In the genomic region with DNA sequence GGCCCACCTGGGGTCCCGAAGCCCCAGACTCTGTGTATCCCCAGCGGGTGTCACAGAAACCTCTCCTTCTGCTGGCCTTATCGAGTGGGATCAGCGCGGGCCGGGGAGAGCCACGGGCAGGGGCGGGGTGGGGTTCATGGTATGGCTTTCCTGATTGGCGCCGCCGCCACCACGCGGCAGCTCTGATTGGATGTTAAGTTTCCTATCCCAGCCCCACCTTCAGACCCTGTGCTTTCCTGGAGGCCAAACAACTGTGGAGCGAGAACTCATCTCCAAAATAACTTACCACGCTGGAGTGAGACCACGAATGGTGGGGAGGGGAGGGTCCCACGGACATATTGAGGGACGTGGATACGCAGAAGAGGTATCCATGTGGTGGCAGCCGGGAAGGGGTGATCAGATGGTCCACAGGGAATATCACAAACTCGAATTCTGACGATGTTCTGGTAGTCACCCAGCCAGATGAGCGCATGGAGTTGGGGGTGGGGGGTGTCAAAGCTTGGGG, we compare ENCODE assay signal across 2 cellular contexts.
TF ChIP-seq lines count a peak whose summit lies in the region.

No MANE protein-coding gene starts in this region.

TF ChIP-seq in GM12891, 5 proteins besides CTCF, POLR2A, EP300 and RAD21:
- TF ChIP-seq PAX5 (IDR thresholded peaks at IDR 0.05; ENCODE audit: insufficient read depth, low read length, severe bottlenecking) (no peak), POLR2AphosphoS5 (IDR thresholded peaks at IDR 0.05; ENCODE audit: low read depth, low read length) (no peak), TAF1 (IDR thresholded peaks at IDR 0.05; ENCODE audit: low read depth, low read length) (no peak), POU2F2 (IDR thresholded peaks at IDR 0.05; ENCODE audit: low read depth, low read length) (no peak), SPI1 (IDR thresholded peaks at IDR 0.05; ENCODE audit: low read depth, low read length) (no peak)

TF ChIP-seq in HepG2, 621 proteins besides CTCF, POLR2A, EP300 and RAD21 (continues in another document):
- TF ChIP-seq SIN3B (IDR thresholded peaks at IDR 0.05; ENCODE audit: low read length): no peak
- TF ChIP-seq, protein P1, sequence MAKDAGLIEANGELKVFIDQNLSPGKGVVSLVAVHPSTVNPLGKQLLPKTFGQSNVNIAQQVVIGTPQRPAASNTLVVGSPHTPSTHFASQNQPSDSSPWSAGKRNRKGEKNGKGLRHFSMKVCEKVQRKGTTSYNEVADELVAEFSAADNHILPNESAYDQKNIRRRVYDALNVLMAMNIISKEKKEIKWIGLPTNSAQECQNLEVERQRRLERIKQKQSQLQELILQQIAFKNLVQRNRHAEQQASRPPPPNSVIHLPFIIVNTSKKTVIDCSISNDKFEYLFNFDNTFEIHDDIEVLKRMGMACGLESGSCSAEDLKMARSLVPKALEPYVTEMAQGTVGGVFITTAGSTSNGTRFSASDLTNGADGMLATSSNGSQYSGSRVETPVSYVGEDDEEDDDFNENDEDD (CRISPR knock-in tag; IDR thresholded peaks at IDR 0.05; ENCODE audit: borderline replicate concordance): peak; percentile 34; the same call in 1 of the 2 replicates
- no peak for TF ChIP-seq KDM3A (CRISPR knock-in tag; IDR thresholded peaks at IDR 0.05; ENCODE audit: low read depth)
- peak; percentile 59 for TF ChIP-seq ZNF136 (CRISPR knock-in tag; IDR thresholded peaks at IDR 0.05; ENCODE audit: low read depth)
- TF ChIP-seq ZNF33B (CRISPR knock-in tag; IDR thresholded peaks at IDR 0.05): peak; percentile 40; the same call in 1 of the 2 replicates
- TF ChIP-seq, protein P2, sequence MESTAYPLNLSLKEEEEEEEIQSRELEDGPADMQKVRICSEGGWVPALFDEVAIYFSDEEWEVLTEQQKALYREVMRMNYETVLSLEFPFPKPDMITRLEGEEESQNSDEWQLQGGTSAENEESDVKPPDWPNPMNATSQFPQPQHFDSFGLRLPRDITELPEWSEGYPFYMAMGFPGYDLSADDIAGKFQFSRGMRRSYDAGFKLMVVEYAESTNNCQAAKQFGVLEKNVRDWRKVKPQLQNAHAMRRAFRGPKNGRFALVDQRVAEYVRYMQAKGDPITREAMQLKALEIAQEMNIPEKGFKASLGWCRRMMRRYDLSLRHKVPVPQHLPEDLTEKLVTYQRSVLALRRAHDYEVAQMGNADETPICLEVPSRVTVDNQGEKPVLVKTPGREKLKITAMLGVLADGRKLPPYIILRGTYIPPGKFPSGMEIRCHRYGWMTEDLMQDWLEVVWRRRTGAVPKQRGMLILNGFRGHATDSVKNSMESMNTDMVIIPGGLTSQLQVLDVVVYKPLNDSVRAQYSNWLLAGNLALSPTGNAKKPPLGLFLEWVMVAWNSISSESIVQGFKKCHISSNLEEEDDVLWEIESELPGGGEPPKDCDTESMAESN (CRISPR knock-in tag; conservative IDR thresholded peaks at IDR 0.05): 0 out of 2 replicates have a peak, but pooled peaks have one; percentile 14
- TF ChIP-seq, protein P3, sequence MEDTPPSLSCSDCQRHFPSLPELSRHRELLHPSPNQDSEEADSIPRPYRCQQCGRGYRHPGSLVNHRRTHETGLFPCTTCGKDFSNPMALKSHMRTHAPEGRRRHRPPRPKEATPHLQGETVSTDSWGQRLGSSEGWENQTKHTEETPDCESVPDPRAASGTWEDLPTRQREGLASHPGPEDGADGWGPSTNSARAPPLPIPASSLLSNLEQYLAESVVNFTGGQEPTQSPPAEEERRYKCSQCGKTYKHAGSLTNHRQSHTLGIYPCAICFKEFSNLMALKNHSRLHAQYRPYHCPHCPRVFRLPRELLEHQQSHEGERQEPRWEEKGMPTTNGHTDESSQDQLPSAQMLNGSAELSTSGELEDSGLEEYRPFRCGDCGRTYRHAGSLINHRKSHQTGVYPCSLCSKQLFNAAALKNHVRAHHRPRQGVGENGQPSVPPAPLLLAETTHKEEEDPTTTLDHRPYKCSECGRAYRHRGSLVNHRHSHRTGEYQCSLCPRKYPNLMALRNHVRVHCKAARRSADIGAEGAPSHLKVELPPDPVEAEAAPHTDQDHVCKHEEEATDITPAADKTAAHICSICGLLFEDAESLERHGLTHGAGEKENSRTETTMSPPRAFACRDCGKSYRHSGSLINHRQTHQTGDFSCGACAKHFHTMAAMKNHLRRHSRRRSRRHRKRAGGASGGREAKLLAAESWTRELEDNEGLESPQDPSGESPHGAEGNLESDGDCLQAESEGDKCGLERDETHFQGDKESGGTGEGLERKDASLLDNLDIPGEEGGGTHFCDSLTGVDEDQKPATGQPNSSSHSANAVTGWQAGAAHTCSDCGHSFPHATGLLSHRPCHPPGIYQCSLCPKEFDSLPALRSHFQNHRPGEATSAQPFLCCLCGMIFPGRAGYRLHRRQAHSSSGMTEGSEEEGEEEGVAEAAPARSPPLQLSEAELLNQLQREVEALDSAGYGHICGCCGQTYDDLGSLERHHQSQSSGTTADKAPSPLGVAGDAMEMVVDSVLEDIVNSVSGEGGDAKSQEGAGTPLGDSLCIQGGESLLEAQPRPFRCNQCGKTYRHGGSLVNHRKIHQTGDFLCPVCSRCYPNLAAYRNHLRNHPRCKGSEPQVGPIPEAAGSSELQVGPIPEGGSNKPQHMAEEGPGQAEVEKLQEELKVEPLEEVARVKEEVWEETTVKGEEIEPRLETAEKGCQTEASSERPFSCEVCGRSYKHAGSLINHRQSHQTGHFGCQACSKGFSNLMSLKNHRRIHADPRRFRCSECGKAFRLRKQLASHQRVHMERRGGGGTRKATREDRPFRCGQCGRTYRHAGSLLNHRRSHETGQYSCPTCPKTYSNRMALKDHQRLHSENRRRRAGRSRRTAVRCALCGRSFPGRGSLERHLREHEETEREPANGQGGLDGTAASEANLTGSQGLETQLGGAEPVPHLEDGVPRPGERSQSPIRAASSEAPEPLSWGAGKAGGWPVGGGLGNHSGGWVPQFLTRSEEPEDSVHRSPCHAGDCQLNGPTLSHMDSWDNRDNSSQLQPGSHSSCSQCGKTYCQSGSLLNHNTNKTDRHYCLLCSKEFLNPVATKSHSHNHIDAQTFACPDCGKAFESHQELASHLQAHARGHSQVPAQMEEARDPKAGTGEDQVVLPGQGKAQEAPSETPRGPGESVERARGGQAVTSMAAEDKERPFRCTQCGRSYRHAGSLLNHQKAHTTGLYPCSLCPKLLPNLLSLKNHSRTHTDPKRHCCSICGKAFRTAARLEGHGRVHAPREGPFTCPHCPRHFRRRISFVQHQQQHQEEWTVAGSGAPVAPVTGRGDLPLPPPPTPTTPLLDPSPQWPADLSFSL (CRISPR knock-in tag; IDR thresholded peaks at IDR 0.05): no peak
- TF ChIP-seq PHF20 (CRISPR knock-in tag; IDR thresholded peaks at IDR 0.05): no peak
- TF ChIP-seq ZNF589 (CRISPR knock-in tag; conservative IDR thresholded peaks at IDR 0.05): no peak
- TF ChIP-seq ZNF510 (CRISPR knock-in tag; IDR thresholded peaks at IDR 0.05; ENCODE audit: low read depth): peak; percentile 62; the same call in 1 of the 2 replicates
- 0 out of 2 replicates have a peak, but pooled peaks have one; percentile 28 for TF ChIP-seq ZNF775 (CRISPR knock-in tag; IDR thresholded peaks at IDR 0.05; ENCODE audit: borderline replicate concordance)
- peak; percentile 27; the same call in 1 of the 2 replicates for TF ChIP-seq ZNF230 (CRISPR knock-in tag; IDR thresholded peaks at IDR 0.05)
- TF ChIP-seq, protein P4, sequence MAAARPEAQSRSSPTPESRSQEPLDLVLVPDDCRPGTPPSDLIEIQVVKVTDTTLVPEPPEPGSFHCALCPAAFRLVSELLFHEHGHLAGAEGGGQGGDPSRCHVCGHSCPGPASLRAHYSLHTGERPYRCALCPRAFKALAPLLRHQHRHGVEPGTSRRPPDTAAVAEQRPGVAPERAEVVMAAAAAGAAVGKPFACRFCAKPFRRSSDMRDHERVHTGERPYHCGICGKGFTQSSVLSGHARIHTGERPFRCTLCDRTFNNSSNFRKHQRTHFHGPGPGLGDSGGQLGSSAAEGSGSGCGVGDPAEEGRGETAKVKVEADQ (CRISPR knock-in tag; IDR thresholded peaks at IDR 0.05; ENCODE audit: borderline replicate concordance): no peak
- TF ChIP-seq ZNF761 (CRISPR knock-in tag; conservative IDR thresholded peaks at IDR 0.05): no peak; the same call in 1 of the 2 replicates
- TF ChIP-seq, protein P5, sequence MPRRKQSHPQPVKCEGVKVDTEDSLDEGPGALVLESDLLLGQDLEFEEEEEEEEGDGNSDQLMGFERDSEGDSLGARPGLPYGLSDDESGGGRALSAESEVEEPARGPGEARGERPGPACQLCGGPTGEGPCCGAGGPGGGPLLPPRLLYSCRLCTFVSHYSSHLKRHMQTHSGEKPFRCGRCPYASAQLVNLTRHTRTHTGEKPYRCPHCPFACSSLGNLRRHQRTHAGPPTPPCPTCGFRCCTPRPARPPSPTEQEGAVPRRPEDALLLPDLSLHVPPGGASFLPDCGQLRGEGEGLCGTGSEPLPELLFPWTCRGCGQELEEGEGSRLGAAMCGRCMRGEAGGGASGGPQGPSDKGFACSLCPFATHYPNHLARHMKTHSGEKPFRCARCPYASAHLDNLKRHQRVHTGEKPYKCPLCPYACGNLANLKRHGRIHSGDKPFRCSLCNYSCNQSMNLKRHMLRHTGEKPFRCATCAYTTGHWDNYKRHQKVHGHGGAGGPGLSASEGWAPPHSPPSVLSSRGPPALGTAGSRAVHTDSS (CRISPR knock-in tag; conservative IDR thresholded peaks at IDR 0.05): no peak
- TF ChIP-seq SP2 (CRISPR knock-in tag; IDR thresholded peaks at IDR 0.05): peak; percentile 55; the same call in 1 of the 2 replicates
- no peak for TF ChIP-seq HMG20B (CRISPR knock-in tag; conservative IDR thresholded peaks at IDR 0.05)
- TF ChIP-seq TOPORS (CRISPR knock-in tag; IDR thresholded peaks at IDR 0.05): 0 out of 2 replicates have a peak, but pooled peaks have one; percentile 24
- 0 out of 2 replicates have a peak, but pooled peaks have one; percentile 1 for TF ChIP-seq RBFOX2 (IDR thresholded peaks at IDR 0.05; ENCODE audit: low read depth, low read length)
- TF ChIP-seq, protein P6, sequence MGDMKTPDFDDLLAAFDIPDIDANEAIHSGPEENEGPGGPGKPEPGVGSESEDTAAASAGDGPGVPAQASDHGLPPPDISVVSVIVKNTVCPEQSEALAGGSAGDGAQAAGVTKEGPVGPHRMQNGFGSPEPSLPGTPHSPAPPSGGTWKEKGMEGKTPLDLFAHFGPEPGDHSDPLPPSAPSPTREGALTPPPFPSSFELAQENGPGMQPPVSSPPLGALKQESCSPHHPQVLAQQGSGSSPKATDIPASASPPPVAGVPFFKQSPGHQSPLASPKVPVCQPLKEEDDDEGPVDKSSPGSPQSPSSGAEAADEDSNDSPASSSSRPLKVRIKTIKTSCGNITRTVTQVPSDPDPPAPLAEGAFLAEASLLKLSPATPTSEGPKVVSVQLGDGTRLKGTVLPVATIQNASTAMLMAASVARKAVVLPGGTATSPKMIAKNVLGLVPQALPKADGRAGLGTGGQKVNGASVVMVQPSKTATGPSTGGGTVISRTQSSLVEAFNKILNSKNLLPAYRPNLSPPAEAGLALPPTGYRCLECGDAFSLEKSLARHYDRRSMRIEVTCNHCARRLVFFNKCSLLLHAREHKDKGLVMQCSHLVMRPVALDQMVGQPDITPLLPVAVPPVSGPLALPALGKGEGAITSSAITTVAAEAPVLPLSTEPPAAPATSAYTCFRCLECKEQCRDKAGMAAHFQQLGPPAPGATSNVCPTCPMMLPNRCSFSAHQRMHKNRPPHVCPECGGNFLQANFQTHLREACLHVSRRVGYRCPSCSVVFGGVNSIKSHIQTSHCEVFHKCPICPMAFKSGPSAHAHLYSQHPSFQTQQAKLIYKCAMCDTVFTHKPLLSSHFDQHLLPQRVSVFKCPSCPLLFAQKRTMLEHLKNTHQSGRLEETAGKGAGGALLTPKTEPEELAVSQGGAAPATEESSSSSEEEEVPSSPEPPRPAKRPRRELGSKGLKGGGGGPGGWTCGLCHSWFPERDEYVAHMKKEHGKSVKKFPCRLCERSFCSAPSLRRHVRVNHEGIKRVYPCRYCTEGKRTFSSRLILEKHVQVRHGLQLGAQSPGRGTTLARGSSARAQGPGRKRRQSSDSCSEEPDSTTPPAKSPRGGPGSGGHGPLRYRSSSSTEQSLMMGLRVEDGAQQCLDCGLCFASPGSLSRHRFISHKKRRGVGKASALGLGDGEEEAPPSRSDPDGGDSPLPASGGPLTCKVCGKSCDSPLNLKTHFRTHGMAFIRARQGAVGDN (CRISPR knock-in tag; IDR thresholded peaks at IDR 0.05): no peak
- TF ChIP-seq PHF21A (CRISPR knock-in tag; IDR thresholded peaks at IDR 0.05): peak; percentile 51
- TF ChIP-seq, protein P7, sequence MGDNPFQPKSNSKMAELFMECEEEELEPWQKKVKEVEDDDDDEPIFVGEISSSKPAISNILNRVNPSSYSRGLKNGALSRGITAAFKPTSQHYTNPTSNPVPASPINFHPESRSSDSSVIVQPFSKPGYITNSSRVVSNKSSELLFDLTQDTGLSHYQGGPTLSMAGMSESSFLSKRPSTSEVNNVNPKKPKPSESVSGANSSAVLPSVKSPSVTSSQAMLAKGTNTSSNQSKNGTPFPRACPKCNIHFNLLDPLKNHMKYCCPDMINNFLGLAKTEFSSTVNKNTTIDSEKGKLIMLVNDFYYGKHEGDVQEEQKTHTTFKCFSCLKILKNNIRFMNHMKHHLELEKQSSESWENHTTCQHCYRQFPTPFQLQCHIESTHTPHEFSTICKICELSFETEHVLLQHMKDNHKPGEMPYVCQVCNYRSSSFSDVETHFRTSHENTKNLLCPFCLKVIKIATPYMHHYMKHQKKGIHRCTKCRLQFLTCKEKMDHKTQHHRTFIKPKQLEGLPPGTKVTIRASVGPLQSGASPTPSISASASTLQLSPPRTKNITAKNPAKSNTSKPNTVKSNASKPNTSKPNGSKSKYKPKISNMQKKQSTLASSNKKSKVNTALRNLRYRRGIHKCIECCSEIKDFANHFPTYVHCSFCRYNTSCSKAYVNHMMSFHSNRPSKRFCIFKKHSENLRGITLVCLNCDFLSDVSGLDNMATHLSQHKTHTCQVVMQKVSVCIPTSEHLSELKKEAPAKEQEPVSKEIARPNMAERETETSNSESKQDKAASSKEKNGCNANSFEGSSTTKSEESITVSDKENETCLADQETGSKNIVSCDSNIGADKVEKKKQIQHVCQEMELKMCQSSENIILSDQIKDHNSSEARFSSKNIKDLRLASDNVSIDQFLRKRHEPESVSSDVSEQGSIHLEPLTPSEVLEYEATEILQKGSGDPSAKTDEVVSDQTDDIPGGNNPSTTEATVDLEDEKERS (CRISPR knock-in tag; IDR thresholded peaks at IDR 0.05): no peak
- TF ChIP-seq, protein P8, sequence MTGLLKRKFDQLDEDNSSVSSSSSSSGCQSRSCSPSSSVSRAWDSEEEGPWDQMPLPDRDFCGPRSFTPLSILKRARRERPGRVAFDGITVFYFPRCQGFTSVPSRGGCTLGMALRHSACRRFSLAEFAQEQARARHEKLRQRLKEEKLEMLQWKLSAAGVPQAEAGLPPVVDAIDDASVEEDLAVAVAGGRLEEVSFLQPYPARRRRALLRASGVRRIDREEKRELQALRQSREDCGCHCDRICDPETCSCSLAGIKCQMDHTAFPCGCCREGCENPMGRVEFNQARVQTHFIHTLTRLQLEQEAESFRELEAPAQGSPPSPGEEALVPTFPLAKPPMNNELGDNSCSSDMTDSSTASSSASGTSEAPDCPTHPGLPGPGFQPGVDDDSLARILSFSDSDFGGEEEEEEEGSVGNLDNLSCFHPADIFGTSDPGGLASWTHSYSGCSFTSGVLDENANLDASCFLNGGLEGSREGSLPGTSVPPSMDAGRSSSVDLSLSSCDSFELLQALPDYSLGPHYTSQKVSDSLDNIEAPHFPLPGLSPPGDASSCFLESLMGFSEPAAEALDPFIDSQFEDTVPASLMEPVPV (CRISPR knock-in tag; IDR thresholded peaks at IDR 0.05): peak; percentile 39; the same call in 1 of the 2 replicates
